ENCODE assay signal across 8 cellular contexts in genomic region chr21:35940074-35940927, GRCh38.
A peak's percentile ranks its signal among the peaks of the same experiment; 100 is the strongest.
DNase-seq lines count a peak whose midpoint lies in the region; ATAC-seq and TF ChIP-seq lines count a peak whose summit lies in the region.

No MANE protein-coding gene starts in this region.

- ATAC-seq in stimulated activated naive B cell treated with anti-CD40 and anti-IgM and Interleukin-4, amounts not matched to agents 10 μg/mL and 1 μg/mL and 100 μg/mL, for 72 hours (replicated peaks) = peak; percentile 88 to 90
- no peak for ATAC-seq in HG02678 (IDR thresholded peaks at IDR 0.05; ENCODE audit: unreplicated experiment)

- H3K27me3 ChIP-seq in iPS DF 6.9 (ENCODE audit: control insufficient read depth, insufficient read depth, low read length) = no peaks in the 10 kb centered on the region

- DNase-seq in CD14-positive monocyte (ENCODE audit: low spot score) (peak; percentile 50), HEK293T (ENCODE audit: extremely low spot score) (peak; percentile 70), NCI-H526 treated with DMSO at 0.1 percent for 48 hours (lab: John Stamatoyannopoulos, UW) (peak; percentile 62), astrocyte of the spinal cord (ENCODE audit: low read depth, low spot score) (peak; percentile 78), iPS DF 6.9 (ENCODE audit: low read depth, low spot score) (peak; percentile 35)
- peak; percentile 11 for DNase-seq in stimulated activated naive B cell treated with anti-CD40 and anti-IgM and Interleukin-4, amounts not matched to agents 10 μg/mL and 1 μg/mL and 100 μg/mL, for 72 hours
- no peak for DNase-seq in activated CD4-positive, alpha-beta T cell treated with anti-CD3 and anti-CD28 coated beads for 1 hour

- H3K4me1 Mint-ChIP-seq in CD14-positive monocyte = peaks cover 6% of the 10 kb centered on the region
- H3K4me1 Mint-ChIP-seq in stimulated activated naive B cell treated with anti-CD40 and anti-IgM and Interleukin-4, amounts not matched to agents 10 μg/mL and 1 μg/mL and 100 μg/mL, for 72 hours = peaks cover 0 to 2% of the 10 kb centered on the region in 2 donors

- no peak overlapping the region for H3K27ac ChIP-seq in iPS DF 6.9 (ENCODE audit: low read length)

- TF ChIP-seq CTCF in CD14-positive monocyte (IDR thresholded peaks at IDR 0.05) = peak; percentile 73
- peak; percentile 69 for TF ChIP-seq CTCF in astrocyte of the spinal cord (IDR thresholded peaks at IDR 0.05; ENCODE audit: low read depth, low read length)

- intact Hi-C loops in CD14-positive monocyte (cut with micrococcal nuclease) = loop anchor here (2.0 to 10.0 kb wide), 2 partner anchors 96 to 1194 kb away; no protein-coding TSS in a partner anchor

- CTCF ChIA-PET in HEK293T (lab: Yijun Ruan, JAX) = interaction anchor here (0.7 to 2.1 kb wide), 3 partner anchors 8 to 1194 kb away, joined by 3 to 6 read pairs (median 4); no protein-coding TSS in a partner anchor

- H3K4me3 ChIP-seq in astrocyte of the spinal cord (ENCODE audit: low read depth, low read length) (no peak overlapping the region), iPS DF 6.9 (ENCODE audit: low read length) (no peak overlapping the region)

- POLR2A ChIA-PET in HEK293T (lab: Yijun Ruan, JAX) = no interaction called here

- H3K9me3 ChIP-seq in iPS DF 6.9 (ENCODE audit: control insufficient read depth, insufficient read depth, low read length) = no peaks in the 10 kb centered on the region

- H3K9me3 Mint-ChIP-seq in CD14-positive monocyte = no peaks in the 10 kb centered on the region
- H3K9me3 Mint-ChIP-seq in stimulated activated naive B cell treated with anti-CD40 and anti-IgM and Interleukin-4, amounts not matched to agents 10 μg/mL and 1 μg/mL and 100 μg/mL, for 72 hours = no peaks in the 10 kb centered on the region

- H3K36me3 ChIP-seq in iPS DF 6.9 (ENCODE audit: control insufficient read depth, insufficient read depth, low read length) = no peaks in the 10 kb centered on the region

- peak overlapping the region in 1 of 2 donors; percentile 57 for H3K4me3 Mint-ChIP-seq in CD14-positive monocyte
- H3K4me3 Mint-ChIP-seq in stimulated activated naive B cell treated with anti-CD40 and anti-IgM and Interleukin-4, amounts not matched to agents 10 μg/mL and 1 μg/mL and 100 μg/mL, for 72 hours = no peak overlapping the region

- no CpG with 5 or more reads among the region's 11 CpGs for WGBS in iPS DF 6.9 (ENCODE audit: insufficient coverage, insufficient read length)

- no peaks in the 10 kb centered on the region for H3K36me3 Mint-ChIP-seq in CD14-positive monocyte
- no peaks in the 10 kb centered on the region for H3K36me3 Mint-ChIP-seq in stimulated activated naive B cell treated with anti-CD40 and anti-IgM and Interleukin-4, amounts not matched to agents 10 μg/mL and 1 μg/mL and 100 μg/mL, for 72 hours

- H3K27me3 Mint-ChIP-seq in CD14-positive monocyte (ENCODE audit: low read depth in 3 of 3) = no peaks in the 10 kb centered on the region
- peaks cover 0 to 3% of the 10 kb centered on the region in 2 donors for H3K27me3 Mint-ChIP-seq in stimulated activated naive B cell treated with anti-CD40 and anti-IgM and Interleukin-4, amounts not matched to agents 10 μg/mL and 1 μg/mL and 100 μg/mL, for 72 hours

- no peak overlapping the region for H3K27ac Mint-ChIP-seq in CD14-positive monocyte
- no peak overlapping the region for H3K27ac Mint-ChIP-seq in stimulated activated naive B cell treated with anti-CD40 and anti-IgM and Interleukin-4, amounts not matched to agents 10 μg/mL and 1 μg/mL and 100 μg/mL, for 72 hours

- in situ Hi-C loops in astrocyte of the spinal cord (cut with HindIII; ENCODE audit: low sequenced_read_pairs) = no loop called here

- no peaks in the 10 kb centered on the region for H3K4me1 ChIP-seq in iPS DF 6.9 (ENCODE audit: control insufficient read depth, insufficient read depth, low read length)

TF ChIP-seq in HEK293T, 16 proteins besides CTCF, POLR2A, EP300 and RAD21:
- TF ChIP-seq HDGF (IDR thresholded peaks at IDR 0.05; ENCODE audit: borderline replicate concordance) (no peak), BHLHE40 (IDR thresholded peaks at IDR 0.05; ENCODE audit: borderline replicate concordance) (no peak), FOXM1 (IDR thresholded peaks at IDR 0.05; ENCODE audit: borderline replicate concordance) (no peak), ARNT (IDR thresholded peaks at IDR 0.05) (no peak), ELF4 (IDR thresholded peaks at IDR 0.05) (no peak), TARDBP (IDR thresholded peaks at IDR 0.05) (no peak), PKNOX1 (IDR thresholded peaks at IDR 0.05) (no peak), LEF1 (IDR thresholded peaks at IDR 0.05; ENCODE audit: borderline replicate concordance) (no peak), FOXA1 (IDR thresholded peaks at IDR 0.05) (no peak), L3MBTL2 (conservative IDR thresholded peaks at IDR 0.05) (no peak), SP1 (IDR thresholded peaks at IDR 0.05) (no peak), NFRKB (IDR thresholded peaks at IDR 0.05) (no peak), ZNF384 (IDR thresholded peaks at IDR 0.05) (no peak), SUZ12 (IDR thresholded peaks at IDR 0.05) (no peak), FOXK2 (IDR thresholded peaks at IDR 0.05) (no peak), CTBP1 (IDR thresholded peaks at IDR 0.05; ENCODE audit: borderline replicate concordance) (no peak)
